1 cellular context compared by ENCODE assay signal in the genomic region with DNA sequence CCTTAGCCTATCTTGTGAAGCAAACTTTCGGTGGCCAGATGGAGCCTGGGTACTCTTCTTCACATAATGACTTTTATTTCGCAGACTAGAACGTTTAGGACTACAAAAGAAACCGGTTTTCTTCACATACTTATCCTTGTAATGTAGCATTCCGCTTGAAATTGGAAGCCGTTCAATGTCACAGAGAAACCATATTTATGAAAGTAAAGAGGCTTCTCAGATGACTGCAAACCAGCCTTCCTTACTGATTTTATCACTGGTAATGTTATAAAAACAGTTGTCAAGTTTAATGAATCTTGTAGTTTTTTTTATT.
TF ChIP-seq lines count a peak whose summit lies in the region.

No MANE protein-coding gene starts in this region.

TF ChIP-seq in WTC11, 78 proteins besides CTCF, POLR2A, EP300 and RAD21 (continued from another document):
- TF ChIP-seq, protein P1, sequence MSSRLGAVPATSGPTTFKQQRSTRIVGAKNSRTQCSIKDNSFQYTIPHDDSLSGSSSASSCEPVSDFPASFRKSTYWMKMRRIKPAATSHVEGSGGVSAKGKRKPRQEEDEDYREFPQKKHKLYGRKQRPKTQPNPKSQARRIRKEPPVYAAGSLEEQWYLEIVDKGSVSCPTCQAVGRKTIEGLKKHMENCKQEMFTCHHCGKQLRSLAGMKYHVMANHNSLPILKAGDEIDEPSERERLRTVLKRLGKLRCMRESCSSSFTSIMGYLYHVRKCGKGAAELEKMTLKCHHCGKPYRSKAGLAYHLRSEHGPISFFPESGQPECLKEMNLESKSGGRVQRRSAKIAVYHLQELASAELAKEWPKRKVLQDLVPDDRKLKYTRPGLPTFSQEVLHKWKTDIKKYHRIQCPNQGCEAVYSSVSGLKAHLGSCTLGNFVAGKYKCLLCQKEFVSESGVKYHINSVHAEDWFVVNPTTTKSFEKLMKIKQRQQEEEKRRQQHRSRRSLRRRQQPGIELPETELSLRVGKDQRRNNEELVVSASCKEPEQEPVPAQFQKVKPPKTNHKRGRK (CRISPR knock-in tag; IDR thresholded peaks at IDR 0.05; ENCODE audit: borderline replicate concordance) = no peak
- TF ChIP-seq RORB (CRISPR knock-in tag; IDR thresholded peaks at IDR 0.05) (no peak), GTF2I (CRISPR knock-in tag; conservative IDR thresholded peaks at IDR 0.05) (no peak), ZBTB21 (CRISPR knock-in tag; IDR thresholded peaks at IDR 0.05; ENCODE audit: borderline replicate concordance) (no peak), ZNF138 (CRISPR knock-in tag; conservative IDR thresholded peaks at IDR 0.05) (no peak), CBFB (CRISPR knock-in tag; IDR thresholded peaks at IDR 0.05; ENCODE audit: low read depth) (no peak), SP1 (CRISPR knock-in tag; conservative IDR thresholded peaks at IDR 0.05) (no peak)
- TF ChIP-seq, protein P2, sequence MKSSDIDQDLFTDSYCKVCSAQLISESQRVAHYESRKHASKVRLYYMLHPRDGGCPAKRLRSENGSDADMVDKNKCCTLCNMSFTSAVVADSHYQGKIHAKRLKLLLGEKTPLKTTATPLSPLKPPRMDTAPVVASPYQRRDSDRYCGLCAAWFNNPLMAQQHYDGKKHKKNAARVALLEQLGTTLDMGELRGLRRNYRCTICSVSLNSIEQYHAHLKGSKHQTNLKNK (CRISPR knock-in tag; IDR thresholded peaks at IDR 0.05) = no peak
- TF ChIP-seq, protein P3, sequence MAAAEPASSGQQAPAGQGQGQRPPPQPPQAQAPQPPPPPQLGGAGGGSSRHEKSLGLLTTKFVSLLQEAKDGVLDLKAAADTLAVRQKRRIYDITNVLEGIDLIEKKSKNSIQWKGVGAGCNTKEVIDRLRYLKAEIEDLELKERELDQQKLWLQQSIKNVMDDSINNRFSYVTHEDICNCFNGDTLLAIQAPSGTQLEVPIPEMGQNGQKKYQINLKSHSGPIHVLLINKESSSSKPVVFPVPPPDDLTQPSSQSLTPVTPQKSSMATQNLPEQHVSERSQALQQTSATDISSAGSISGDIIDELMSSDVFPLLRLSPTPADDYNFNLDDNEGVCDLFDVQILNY (CRISPR knock-in tag; IDR thresholded peaks at IDR 0.05) = no peak
- TF ChIP-seq, protein P4, sequence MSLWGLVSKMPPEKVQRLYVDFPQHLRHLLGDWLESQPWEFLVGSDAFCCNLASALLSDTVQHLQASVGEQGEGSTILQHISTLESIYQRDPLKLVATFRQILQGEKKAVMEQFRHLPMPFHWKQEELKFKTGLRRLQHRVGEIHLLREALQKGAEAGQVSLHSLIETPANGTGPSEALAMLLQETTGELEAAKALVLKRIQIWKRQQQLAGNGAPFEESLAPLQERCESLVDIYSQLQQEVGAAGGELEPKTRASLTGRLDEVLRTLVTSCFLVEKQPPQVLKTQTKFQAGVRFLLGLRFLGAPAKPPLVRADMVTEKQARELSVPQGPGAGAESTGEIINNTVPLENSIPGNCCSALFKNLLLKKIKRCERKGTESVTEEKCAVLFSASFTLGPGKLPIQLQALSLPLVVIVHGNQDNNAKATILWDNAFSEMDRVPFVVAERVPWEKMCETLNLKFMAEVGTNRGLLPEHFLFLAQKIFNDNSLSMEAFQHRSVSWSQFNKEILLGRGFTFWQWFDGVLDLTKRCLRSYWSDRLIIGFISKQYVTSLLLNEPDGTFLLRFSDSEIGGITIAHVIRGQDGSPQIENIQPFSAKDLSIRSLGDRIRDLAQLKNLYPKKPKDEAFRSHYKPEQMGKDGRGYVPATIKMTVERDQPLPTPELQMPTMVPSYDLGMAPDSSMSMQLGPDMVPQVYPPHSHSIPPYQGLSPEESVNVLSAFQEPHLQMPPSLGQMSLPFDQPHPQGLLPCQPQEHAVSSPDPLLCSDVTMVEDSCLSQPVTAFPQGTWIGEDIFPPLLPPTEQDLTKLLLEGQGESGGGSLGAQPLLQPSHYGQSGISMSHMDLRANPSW (CRISPR knock-in tag; conservative IDR thresholded peaks at IDR 0.05; ENCODE audit: low read depth) = no peak
TF ChIP-seq in WTC11: peak in this region for 0.
